24 cellular contexts compared by ENCODE assay signal in the genomic region with DNA sequence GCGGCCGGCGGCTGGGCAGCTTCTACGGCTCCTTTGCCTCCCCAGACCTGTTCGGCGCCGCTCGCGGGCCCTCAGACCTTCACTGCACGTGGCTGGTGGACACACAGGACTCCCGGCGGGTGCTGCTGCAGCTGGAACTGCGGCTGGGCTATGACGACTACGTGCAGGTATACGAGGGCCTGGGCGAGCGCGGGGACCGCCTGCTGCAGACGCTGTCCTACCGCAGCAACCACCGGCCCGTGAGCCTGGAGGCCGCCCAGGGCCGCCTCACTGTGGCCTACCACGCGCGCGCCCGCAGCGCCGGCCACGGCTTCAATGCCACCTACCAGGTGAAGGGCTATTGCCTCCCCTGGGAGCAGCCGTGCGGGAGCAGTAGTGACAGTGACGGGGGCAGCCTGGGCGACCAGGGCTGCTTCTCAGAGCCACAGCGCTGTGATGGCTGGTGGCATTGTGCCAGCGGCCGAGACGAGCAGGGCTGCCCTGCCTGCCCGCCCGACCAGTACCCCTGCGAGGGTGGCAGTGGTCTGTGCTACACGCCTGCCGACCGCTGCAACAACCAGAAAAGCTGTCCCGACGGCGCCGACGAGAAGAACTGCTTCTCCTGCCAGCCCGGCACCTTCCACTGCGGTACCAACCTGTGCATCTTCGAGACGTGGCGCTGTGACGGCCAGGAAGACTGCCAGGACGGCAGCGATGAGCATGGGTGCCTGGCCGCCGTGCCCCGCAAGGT. TPM values are rescaled to one million over a fixed set of nuclear protein-coding genes. Genes with fewer than 3 reads are reported as not detected.
DNase-seq lines count a peak whose midpoint lies in the region; ATAC-seq, FAIRE-seq and TF ChIP-seq lines count a peak whose summit lies in the region.
"Had no signal": no experiment of that assay in that cellular context is flagged by ENCODE, and none has a peak within 500 bp of the region (broad histone marks: within the 10 kb centered on the region; RNA-seq: fewer than 3 reads in every experiment).

No MANE protein-coding gene starts in this region.

- no peak overlapping the region for H3K23ac ChIP-seq in H1 (ENCODE audit: insufficient read length)

- H2AFZ ChIP-seq in H1 (ENCODE audit: low read length): no peak overlapping the region
- H2AFZ ChIP-seq in osteoblast (ENCODE audit: low read length): no peak overlapping the region

- no peak for FAIRE-seq in H1 (lab: Jason Lieb, UNC)
- FAIRE-seq: GM12878, GM19239, HTR-8/SVneo had no signal

- WGBS in H1 (ENCODE audit: extremely low coverage in 1 of 2, insufficient coverage in 1 of 2, insufficient read length in 1 of 2, insufficient replicate concordance in 2 of 2, low coverage in 1 of 2, low lambda C conversion rate in 2 of 2, missing lambda C conversion rate in 1 of 2), 2 experiments: 95% methylated on average over 53 of the region's 64 CpGs; no CpG with 5 or more reads in 1 of the 2 experiments

- POLR2A ChIA-PET in HEK293 (lab: Yijun Ruan, JAX) (no interaction called here), H1 (lab: Charles Lee; ENCODE audit: partially characterized antibody) (interaction anchor here (1.6 kb wide), 1 partner anchor 10 kb away, joined by 3 read pairs; no protein-coding TSS in a partner anchor)

- H3K79me1 ChIP-seq in H1 (ENCODE audit: low read depth, low read length): peaks cover 3% of the 10 kb centered on the region; the same call in 1 of the 2 replicates

- H3K36me3 ChIP-seq in HEK293 (ENCODE audit: control insufficient read depth in 2 of 2, insufficient read depth in 1 of 2, low read length in 2 of 2): peaks cover 24 to 62% of the 10 kb centered on the region in 2 experiments
- H3K36me3 ChIP-seq in H1 (ENCODE audit: control insufficient read depth in 2 of 4, insufficient read depth in 4 of 4, low read length in 3 of 4): peaks cover 0 to 28% (median 2%) of the 10 kb centered on the region in 4 experiments; a peak in 4 of 8 replicates
- H3K36me3 ChIP-seq in osteoblast (ENCODE audit: insufficient read depth, low read length): no peaks in the 10 kb centered on the region

- H3K27me3 ChIP-seq in H1 (replicated peaks in 1 of 4; ENCODE audit: control insufficient read depth in 3 of 4, extremely low read depth in 1 of 4, insufficient read depth in 3 of 4, low read length in 3 of 4) (no peaks in the 10 kb centered on the region), osteoblast (ENCODE audit: insufficient read depth, low read length) (no peaks in the 10 kb centered on the region)
- H3K27me3 ChIP-seq: BLaER1 had no signal

- H2BK5ac ChIP-seq in H1 (ENCODE audit: low read depth, low read length): peak overlapping the region; percentile 30; the same call in 1 of the 2 replicates

- H3K27me3 Mint-ChIP-seq in activated naive CD8-positive, alpha-beta T cell treated with anti-CD3 and anti-CD28 coated beads, Interleukin-2, amount 50 U/mL, for 24 hours: no peaks in the 10 kb centered on the region
- no peaks in the 10 kb centered on the region for H3K27me3 Mint-ChIP-seq in activated naive CD8-positive, alpha-beta T cell treated with anti-CD3 and anti-CD28 coated beads for 36 hours

- H3K4ac ChIP-seq in H1 (replicated peaks; ENCODE audit: insufficient read length, low read depth, low read length): no peak overlapping the region

- no peak for DNase-seq in activated naive CD8-positive, alpha-beta T cell treated with anti-CD3 and anti-CD28 coated beads, Interleukin-2, amount 50 U/mL, for 24 hours
- DNase-seq in activated naive CD8-positive, alpha-beta T cell treated with anti-CD3 and anti-CD28 coated beads for 36 hours: no peak
- no peak for DNase-seq in H1 (ENCODE audit: low read depth in 1 of 2, low spot score in 2 of 2)
- DNase-seq in osteoblast (ENCODE audit: insufficient read length, low spot score, missing footprints): peak; percentile 80
- no peak for DNase-seq in NCI-H2171 (lab: John Stamatoyannopoulos, UW)
- no peak for DNase-seq in hypothalamus (lab: John Stamatoyannopoulos, UW)
- DNase-seq: 8988T; Calu3; CD8-positive, alpha-beta T cell; DMS 273 treated with DMSO at 0.1 percent for 48 hours; DMS53; DND-41; EL; HCEC 1CT; HFFc6 had no signal

- H3K4me1 Mint-ChIP-seq in activated naive CD8-positive, alpha-beta T cell treated with anti-CD3 and anti-CD28 coated beads, Interleukin-2, amount 50 U/mL, for 24 hours: no peaks in the 10 kb centered on the region
- H3K4me1 Mint-ChIP-seq in activated naive CD8-positive, alpha-beta T cell treated with anti-CD3 and anti-CD28 coated beads for 36 hours: no peaks in the 10 kb centered on the region

- no peak overlapping the region for H3K9ac ChIP-seq in H1 (replicated peaks in 1 of 4; ENCODE audit: extremely low read depth in 1 of 4, low read depth in 3 of 4, low read length in 3 of 4)
- H3K9ac ChIP-seq: BLaER1 had no signal

- H2BK12ac ChIP-seq in H1 (ENCODE audit: low read depth, low read length): no peak overlapping the region

- no peak overlapping the region for H3K4me3 ChIP-seq in HEK293 (ENCODE audit: low read depth, low read length)
- H3K4me3 ChIP-seq in H1 (ENCODE audit: extremely low read depth in 1 of 4, insufficient read depth in 2 of 4, low read depth in 3 of 4, low read length in 4 of 4): no peak overlapping the region
- H3K4me3 ChIP-seq in osteoblast (ENCODE audit: insufficient read depth, low read length): no peak overlapping the region
- H3K4me3 ChIP-seq: BLaER1, GM12878 had no signal

- H4K5ac ChIP-seq in H1 (ENCODE audit: insufficient read length, low read depth, low read length): no peak overlapping the region

- H3K4me2 ChIP-seq in H1 (ENCODE audit: insufficient read depth in 1 of 2, low read depth in 2 of 2, low read length in 2 of 2): no peak overlapping the region
- no peak overlapping the region for H3K4me2 ChIP-seq in osteoblast (ENCODE audit: insufficient read depth, low read length)
- H3K4me2 ChIP-seq: BLaER1 had no signal

- TF ChIP-seq POLR2A in H1 (IDR thresholded peaks at IDR 0.05; ENCODE audit: control extremely low read depth in 1 of 2, low read depth in 2 of 2, low read length in 2 of 2): no peak

- CTCF ChIA-PET in HEK293 (lab: Yijun Ruan, JAX): no interaction called here
- CTCF ChIA-PET in H1 (lab: Charles Lee; ENCODE audit: partially characterized antibody): no interaction called here

- no peaks in the 10 kb centered on the region for H3K79me2 ChIP-seq in H1 (ENCODE audit: control insufficient read depth in 1 of 2, insufficient read depth in 2 of 2, low read length in 2 of 2)
- H3K79me2 ChIP-seq in osteoblast (ENCODE audit: insufficient read depth, low read length): no peaks in the 10 kb centered on the region

- ATAC-seq in activated naive CD8-positive, alpha-beta T cell treated with anti-CD3 and anti-CD28 coated beads, Interleukin-2, amount 50 U/mL, for 24 hours: peak; percentile 11
- ATAC-seq: CD8-positive, alpha-beta T cell; GM12878 had no signal

- no peak overlapping the region for H3K56ac ChIP-seq in H1 (replicated peaks; ENCODE audit: insufficient read length, low read depth, low read length)

- H2AK5ac ChIP-seq in H1 (ENCODE audit: low read depth, low read length): no peak overlapping the region

- H2BK120ac ChIP-seq in H1 (replicated peaks; ENCODE audit: low read depth, low read length): no peak overlapping the region

- no peak overlapping the region for H2BK20ac ChIP-seq in H1 (ENCODE audit: low read length)

- no peak overlapping the region for H2BK15ac ChIP-seq in H1 (ENCODE audit: low read length)

- no peak overlapping the region for H3K14ac ChIP-seq in H1 (ENCODE audit: insufficient read length)

- no peak for TF ChIP-seq EP300 in H1 (IDR thresholded peaks at IDR 0.05; ENCODE audit: borderline replicate concordance in 1 of 2, low read depth in 2 of 2, low read length in 2 of 2)

- no peaks in the 10 kb centered on the region for H3K23me2 ChIP-seq in H1 (ENCODE audit: low read depth, low read length)

- no peaks in the 10 kb centered on the region for H3K4me1 ChIP-seq in HEK293 (ENCODE audit: control insufficient read depth, insufficient read depth, low read length)
- H3K4me1 ChIP-seq in H1 (replicated peaks in 1 of 4; ENCODE audit: control insufficient read depth in 3 of 4, insufficient read depth in 4 of 4, low read length in 3 of 4): no peaks in the 10 kb centered on the region
- no peaks in the 10 kb centered on the region for H3K4me1 ChIP-seq in osteoblast (ENCODE audit: insufficient read depth, low read length)

- H3K36me3 Mint-ChIP-seq in activated naive CD8-positive, alpha-beta T cell treated with anti-CD3 and anti-CD28 coated beads, Interleukin-2, amount 50 U/mL, for 24 hours (ENCODE audit: low read depth): no peaks in the 10 kb centered on the region
- H3K36me3 Mint-ChIP-seq in activated naive CD8-positive, alpha-beta T cell treated with anti-CD3 and anti-CD28 coated beads for 36 hours: no peaks in the 10 kb centered on the region
- H3K36me3 Mint-ChIP-seq: CD8-positive, alpha-beta T cell had no signal

- H3K4me3 Mint-ChIP-seq in activated naive CD8-positive, alpha-beta T cell treated with anti-CD3 and anti-CD28 coated beads, Interleukin-2, amount 50 U/mL, for 24 hours: no peak overlapping the region
- no peak overlapping the region for H3K4me3 Mint-ChIP-seq in activated naive CD8-positive, alpha-beta T cell treated with anti-CD3 and anti-CD28 coated beads for 36 hours
- H3K4me3 Mint-ChIP-seq: CD14-positive monocyte; CD8-positive, alpha-beta T cell; HFFc6 had no signal

- no peaks in the 10 kb centered on the region for H3K9me3 Mint-ChIP-seq in activated naive CD8-positive, alpha-beta T cell treated with anti-CD3 and anti-CD28 coated beads, Interleukin-2, amount 50 U/mL, for 24 hours
- no peaks in the 10 kb centered on the region for H3K9me3 Mint-ChIP-seq in activated naive CD8-positive, alpha-beta T cell treated with anti-CD3 and anti-CD28 coated beads for 36 hours
- H3K9me3 Mint-ChIP-seq: CD8-positive, alpha-beta T cell; HFFc6 had no signal

- H4K91ac ChIP-seq in H1 (replicated peaks; ENCODE audit: insufficient read length, low read length): no peak overlapping the region

- peaks cover 4 to 7% of the 10 kb centered on the region in 2 experiments for H4K20me1 ChIP-seq in H1 (replicated peaks in 1 of 2; ENCODE audit: control insufficient read depth in 1 of 2, insufficient read depth in 2 of 2, low read length in 2 of 2)
- H4K20me1 ChIP-seq in osteoblast (ENCODE audit: insufficient read depth, low read length): peaks cover 3% of the 10 kb centered on the region

- H3K9me3 ChIP-seq in HEK293 (ENCODE audit: control insufficient read depth, insufficient read depth, low read depth, low read length) (no peaks in the 10 kb centered on the region), H1 (ENCODE audit: insufficient read depth in 2 of 2, low read depth in 1 of 2, low read length in 1 of 2) (no peaks in the 10 kb centered on the region), osteoblast (ENCODE audit: low read depth, low read length) (no peaks in the 10 kb centered on the region)
- H3K9me3 ChIP-seq: BLaER1 had no signal

- peak overlapping the region; percentile 51 for H4K8ac ChIP-seq in H1 (ENCODE audit: extremely low read depth, insufficient read depth, low read length)

- no peak overlapping the region for H3K27ac ChIP-seq in HEK293 (ENCODE audit: extremely low read depth, low read depth, low read length)
- no peak overlapping the region for H3K27ac ChIP-seq in H1 (ENCODE audit: low read depth, low read length)
- H3K27ac ChIP-seq in osteoblast (ENCODE audit: low read depth, low read length): no peak overlapping the region
- H3K27ac ChIP-seq: BLaER1 had no signal

- H3K18ac ChIP-seq in H1 (ENCODE audit: extremely low read depth, low read length): no peak overlapping the region

- TF ChIP-seq CTCF in HEK293 (tag by site-specific recombination; IDR thresholded peaks at IDR 0.05) (no peak), H1 (IDR thresholded peaks at IDR 0.05; ENCODE audit: control extremely low read depth in 1 of 3, insufficient read depth in 1 of 3, low read depth in 1 of 3, low read length in 3 of 3) (no peak), osteoblast (IDR thresholded peaks at IDR 0.05; ENCODE audit: extremely low read depth, low read depth, low read length) (no peak)

- H3K27ac Mint-ChIP-seq in activated naive CD8-positive, alpha-beta T cell treated with anti-CD3 and anti-CD28 coated beads, Interleukin-2, amount 50 U/mL, for 24 hours: no peak overlapping the region
- H3K27ac Mint-ChIP-seq in activated naive CD8-positive, alpha-beta T cell treated with anti-CD3 and anti-CD28 coated beads for 36 hours: no peak overlapping the region
- H3K27ac Mint-ChIP-seq: CD14-positive monocyte; CD8-positive, alpha-beta T cell; HFFc6 had no signal

- TF ChIP-seq RAD21 in H1 (IDR thresholded peaks at IDR 0.05 in 1 of 2, conservative IDR thresholded peaks at IDR 0.05 in 1 of 2; ENCODE audit: low read depth in 2 of 2, low read length in 2 of 2): no peak

RNA-seq across cellular contexts. Expression of a gene that starts 11.6 kb away (rescaled TPM):
- under 1 TPM; 0.44 to 0.91 TPM for total RNA-seq in activated naive CD8-positive, alpha-beta T cell treated with anti-CD3 and anti-CD28 coated beads for 36 hours
- 33.7 and 33.9 TPM in 2 replicates for total RNA-seq in H1 (2021; fragmentation: NEBNext Ultra II Directional; extraction: Animal tissue kit (Norgen Biotek cat#: 25700))
- polyA plus RNA-seq in H1 (2011; rRNA removed): 30.3 and 40.2 TPM in 2 replicates
- polyA plus RNA-seq in H1 (2011; cell fraction: cytosol; rRNA removed): 25.6 TPM
- polyA plus RNA-seq in H1 (2011; cell fraction: nucleus; rRNA removed): 125 TPM
- polyA plus RNA-seq in H1 (2012, experiment 1 of 2): 20.2 to 35.8 TPM (median 29.2 TPM) in 4 replicates
- polyA plus RNA-seq in H1 (2012, experiment 2 of 2): 19.0 TPM
- polyA plus RNA-seq in H1 (2013, experiment 1 of 2): 33.7 TPM
- polyA plus RNA-seq in H1 (2013, experiment 2 of 2): 38.3 TPM
- 9.8 and 12.1 TPM in 2 replicates for polyA minus RNA-seq in H1 (2011; rRNA and poly(A)+ RNA removed)
- polyA minus RNA-seq in H1 (2011; cell fraction: cytosol; rRNA and poly(A)+ RNA removed): 23.4 TPM
- 23.0 TPM for polyA minus RNA-seq in H1 (2011; cell fraction: nucleus; rRNA and poly(A)+ RNA removed)
- 38.4 and 39.8 TPM in 2 replicates for total RNA-seq in osteoblast
- total RNA-seq: CD8-positive, alpha-beta T cell had no signal

RNA-seq across cellular contexts. Expression of a gene that starts 20.0 kb away (rescaled TPM):
- total RNA-seq in activated naive CD8-positive, alpha-beta T cell treated with anti-CD3 and anti-CD28 coated beads for 36 hours: not detected
- 3.2 and 3.7 TPM in 2 replicates for total RNA-seq in H1 (2021; fragmentation: NEBNext Ultra II Directional; extraction: Animal tissue kit (Norgen Biotek cat#: 25700))
- polyA plus RNA-seq in H1 (2011; rRNA removed): 7.1 and 11.5 TPM in 2 replicates
- polyA plus RNA-seq in H1 (2011; cell fraction: cytosol; rRNA removed): 5.3 TPM
- polyA plus RNA-seq in H1 (2011; cell fraction: nucleus; rRNA removed): 17.8 TPM
- polyA plus RNA-seq in H1 (2012, experiment 1 of 2): 3.7 to 6.3 TPM (median 4.5 TPM) in 4 replicates
- polyA plus RNA-seq in H1 (2012, experiment 2 of 2): 3.0 TPM
- polyA plus RNA-seq in H1 (2013, experiment 1 of 2): 4.2 TPM
- 4.0 TPM for polyA plus RNA-seq in H1 (2013, experiment 2 of 2)
- 2.2 and 2.9 TPM in 2 replicates for polyA minus RNA-seq in H1 (2011; rRNA and poly(A)+ RNA removed)
- 3.4 TPM for polyA minus RNA-seq in H1 (2011; cell fraction: cytosol; rRNA and poly(A)+ RNA removed)
- polyA minus RNA-seq in H1 (2011; cell fraction: nucleus; rRNA and poly(A)+ RNA removed): 3.1 TPM
- total RNA-seq in osteoblast: not detected in 2 replicates
- total RNA-seq: Calu3; CD8-positive, alpha-beta T cell; G401; GM12878; H4; HFFc6 had no signal
- polyA plus RNA-seq: AG04450, CD14-positive monocyte, GM12878 had no signal

Comparison
In these comparisons a context has a peak if more than half of its experiments do, and no peak if none do; other contexts are left out.
1. RNA of a gene that starts 11.6 kb away (total RNA-seq): 38.4 to 39.8 TPM in osteoblast and 33.7 to 33.9 TPM in H1; 0.44 to 0.91 TPM in activated naive CD8-positive, alpha-beta T cell treated with anti-CD3 and anti-CD28 coated beads for 36 hours; every median in the first group is over 10 times any median in the second.